In genomic region chr5:126680215-126680817, GRCh38 we compare ENCODE assay signal across 7 cellular contexts.
DNase-seq lines count a peak whose midpoint lies in the region; ATAC-seq lines count a peak whose summit lies in the region.

No MANE protein-coding gene starts in this region.

- H3K4me1 ChIP-seq in right cardiac atrium (ENCODE audit: control insufficient read depth, insufficient read depth, low read length) = no peaks in the 10 kb centered on the region

- intact Hi-C loops in right cardiac atrium (cut with DNase I) = no loop called here

- no peak overlapping the region for H3K27ac ChIP-seq in right cardiac atrium (ENCODE audit: low read length)

- ATAC-seq in GM19025 (IDR thresholded peaks at IDR 0.05; ENCODE audit: low read depth, unreplicated experiment) = peak; percentile 78
- peak; percentile 57 for ATAC-seq in HG03095 (IDR thresholded peaks at IDR 0.05; ENCODE audit: unreplicated experiment)
- ATAC-seq in right cardiac atrium = no peak

- H3K4me3 ChIP-seq in right cardiac atrium (ENCODE audit: low read length) = no peak overlapping the region

- DNase-seq in OCI-M1 (lab: John Stamatoyannopoulos, UW) = peak; percentile 64
- DNase-seq in iris pigment epithelial cell (ENCODE audit: low read depth) = peak; percentile 48
- no peak for DNase-seq in DMS53 treated with DMSO at 0.1 percent for 48 hours (lab: John Stamatoyannopoulos, UW; ENCODE audit: unreplicated experiment)
- DNase-seq in right cardiac atrium = no peak
- no peak for DNase-seq in stimulated activated CD4-positive, alpha-beta T cell treated with anti-CD3 and anti-CD28 coated beads, Interleukin-2, amount 100 ng/mL, for 48 hours

- H3K9me3 ChIP-seq in right cardiac atrium (ENCODE audit: control insufficient read depth, low read length) = no peaks in the 10 kb centered on the region

- no peaks in the 10 kb centered on the region for H3K27me3 ChIP-seq in right cardiac atrium (ENCODE audit: control insufficient read depth, insufficient read depth)

- 30% methylated on average over 4 of the region's 4 CpGs for WGBS in right cardiac atrium

Comparison
In these comparisons a context has a peak if more than half of its experiments do, and no peak if none do; other contexts are left out.
1. ATAC-seq: peak in GM19025 (single experiment) and HG03095 (single experiment); none in right cardiac atrium (0 of 2).
2. DNase-seq: peak in OCI-M1 (single experiment) and iris pigment epithelial cell (single experiment); none in DMS53 treated with DMSO at 0.1 percent for 48 hours (single experiment), right cardiac atrium (0 of 3) and stimulated activated CD4-positive, alpha-beta T cell treated with anti-CD3 and anti-CD28 coated beads, Interleukin-2, amount 100 ng/mL, for 48 hours (0 of 2).